Comparison of ENCODE assay signal across 1 cellular context in genomic region chr22:37016134-37016910, GRCh38.
TF ChIP-seq lines count a peak whose summit lies in the region.

No MANE protein-coding gene starts in this region.

TF ChIP-seq in GM23338, 12 proteins besides CTCF, POLR2A, EP300 and RAD21:
- TF ChIP-seq ZNF462 (CRISPR knock-in tag; IDR thresholded peaks at IDR 0.05) = no peak
- TF ChIP-seq ZNF114 (CRISPR knock-in tag; IDR thresholded peaks at IDR 0.05) = no peak
- no peak for TF ChIP-seq POLR2AphosphoS5 (IDR thresholded peaks at IDR 0.05; ENCODE audit: low read depth)
- no peak for TF ChIP-seq ETS1 (IDR thresholded peaks at IDR 0.05)
- TF ChIP-seq EZH2 (IDR thresholded peaks at IDR 0.05; ENCODE audit: low read depth, unreplicated experiment) = no peak
- no peak for TF ChIP-seq ZNF331 (CRISPR knock-in tag; IDR thresholded peaks at IDR 0.05; ENCODE audit: low read depth)
- TF ChIP-seq NANOG (IDR thresholded peaks at IDR 0.05; ENCODE audit: borderline replicate concordance) = no peak
